Comparison of ENCODE assay signal across 9 cellular contexts in the genomic region with DNA sequence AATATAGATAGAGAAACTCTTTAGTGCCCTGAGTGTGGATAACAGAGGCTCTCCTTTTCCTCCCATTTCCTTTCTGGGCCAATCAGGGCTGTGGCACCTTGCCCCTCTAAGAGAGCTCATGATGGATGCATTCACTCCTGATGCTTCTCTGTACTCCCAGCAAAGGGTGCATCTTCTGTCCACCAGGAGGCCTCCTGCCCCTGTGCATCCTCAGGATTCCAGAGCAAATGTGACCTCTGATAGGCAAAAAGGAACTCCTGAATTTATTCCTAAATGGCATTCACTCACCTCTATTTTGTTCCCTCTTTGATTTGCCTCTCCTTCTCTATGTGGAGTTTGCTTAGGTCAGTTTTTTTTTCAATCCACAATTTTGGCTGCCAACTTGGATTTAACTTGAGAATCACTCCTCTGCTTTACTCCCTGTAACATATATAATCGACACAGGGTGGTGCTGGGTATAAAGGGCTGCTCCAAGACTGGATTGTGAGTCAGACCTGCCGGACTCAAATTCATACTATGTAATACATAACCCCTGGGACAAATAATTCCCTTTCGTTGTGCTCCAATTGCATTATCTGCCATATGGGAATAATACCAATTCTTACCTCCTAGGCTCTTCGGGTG. TPM values are rescaled to one million over a fixed set of nuclear protein-coding genes. Genes with fewer than 3 reads are reported as not detected.
DNase-seq lines count a peak whose midpoint lies in the region; ATAC-seq and TF ChIP-seq lines count a peak whose summit lies in the region.
"Had no signal": no experiment of that assay in that cellular context is flagged by ENCODE, and none has a peak within 500 bp of the region (broad histone marks: within the 10 kb centered on the region; RNA-seq: fewer than 3 reads in every experiment).

No MANE protein-coding gene starts in this region.

- no peak overlapping the region for H3K9ac ChIP-seq in DND-41 (ENCODE audit: low read depth, low read length)

- H3K79me2 ChIP-seq in DND-41 (ENCODE audit: insufficient read depth, low read length) = no peaks in the 10 kb centered on the region

- no peaks in the 10 kb centered on the region for H3K36me3 Mint-ChIP-seq in effector memory CD8-positive, alpha-beta T cell (ENCODE audit: insufficient read depth)

- in situ Hi-C loops in SK-MEL-5 (cut with HindIII; ENCODE audit: low pct_unique_long_range_greater_than_20kb, low sequenced_read_pairs) = no loop called here

- H3K27ac ChIP-seq in DND-41 (ENCODE audit: low read length) = no peak overlapping the region

- no peak overlapping the region for H3K27ac Mint-ChIP-seq in effector memory CD8-positive, alpha-beta T cell

- H3K9me3 Mint-ChIP-seq in effector memory CD8-positive, alpha-beta T cell = no peaks in the 10 kb centered on the region

- no peaks in the 10 kb centered on the region for H3K36me3 ChIP-seq in DND-41 (ENCODE audit: insufficient read depth, low read length)
- no peaks in the 10 kb centered on the region for H3K36me3 ChIP-seq in MG63

- H3K27me3 ChIP-seq in DND-41 (ENCODE audit: insufficient read depth, low read length, poor library complexity) (peaks cover 24% of the 10 kb centered on the region), MG63 (no peaks in the 10 kb centered on the region)

- peaks cover 46% of the 10 kb centered on the region in 2 donors for H3K27me3 Mint-ChIP-seq in effector memory CD8-positive, alpha-beta T cell

- no peaks in the 10 kb centered on the region for H4K20me1 ChIP-seq in DND-41 (ENCODE audit: insufficient read depth, low read length)

- TF ChIP-seq CTCF in DND-41 (IDR thresholded peaks at IDR 0.05; ENCODE audit: borderline replicate concordance, extremely low read depth, low read length, poor library complexity, severe bottlenecking) = peak; percentile 69

- ATAC-seq in DND-41 (ENCODE audit: insufficient read depth, low read depth) (peak; percentile 58), HG02798 (IDR thresholded peaks at IDR 0.05; ENCODE audit: poor library complexity, unreplicated experiment) (peak; percentile 46), HG03571 (IDR thresholded peaks at IDR 0.05; ENCODE audit: unreplicated experiment) (no peak)
- ATAC-seq in effector memory CD8-positive, alpha-beta T cell (replicated peaks) = no peak

- no peak overlapping the region for H3K4me3 Mint-ChIP-seq in effector memory CD8-positive, alpha-beta T cell

- H3K9me3 ChIP-seq in DND-41 (ENCODE audit: insufficient read depth, low read length, severe bottlenecking) = no peaks in the 10 kb centered on the region
- no peaks in the 10 kb centered on the region for H3K9me3 ChIP-seq in MG63

- H3K4me2 ChIP-seq in DND-41 (ENCODE audit: insufficient read depth, low read length) = no peak overlapping the region

- H3K4me1 Mint-ChIP-seq in effector memory CD8-positive, alpha-beta T cell (ENCODE audit: low read depth in 2 of 2) = peaks cover 0 to 4% of the 10 kb centered on the region in 2 donors

- no peaks in the 10 kb centered on the region for H3K4me1 ChIP-seq in DND-41 (ENCODE audit: insufficient read depth, low read length)

- H2AFZ ChIP-seq in DND-41 (ENCODE audit: low read depth, low read length) = no peak overlapping the region

- DNase-seq in DND-41 (peak; percentile 17), SK-MEL-5 (ENCODE audit: low read depth, low spot score) (peak; percentile 83), islet precursor cell (peak; percentile 72), epidermal melanocyte (ENCODE audit: insufficient read length, low spot score) (no peak), MG63 (no peak)
- DNase-seq in effector memory CD8-positive, alpha-beta T cell = no peak

- H3K4me3 ChIP-seq in DND-41 (ENCODE audit: low read depth in 1 of 2, low read length in 2 of 2) = no peak overlapping the region
- no peak overlapping the region for H3K4me3 ChIP-seq in MG63
- H3K4me3 ChIP-seq: lung had no signal

RNA-seq across cellular contexts. Expression of a gene that starts 1.1 kb away (rescaled TPM):
- total RNA-seq in SK-MEL-5 (2014; rRNA removed; shearing (Covaris generic)) = 0.16 and 0.29 TPM in 2 replicates
- 0.16 and 0.20 TPM in 2 replicates for polyA plus RNA-seq in SK-MEL-5 (2015; cell fraction: cytosol; rRNA removed)
- 0.15 TPM in 1 of 2 replicates, not detected in the other for polyA plus RNA-seq in SK-MEL-5 (2015; cell fraction: nucleus; rRNA removed)
- total RNA-seq in MG63 (2014; rRNA removed; shearing (Covaris generic); ENCODE audit: low replicate concordance) = not detected in 2 replicates
- total RNA-seq: lung had no signal
- polyA plus RNA-seq: lung had no signal

RNA-seq across cellular contexts. Expression of a gene that starts 39.1 kb away (rescaled TPM):
- total RNA-seq in SK-MEL-5 (2014; rRNA removed; shearing (Covaris generic)) = 0.11 and 0.21 TPM in 2 replicates
- 0.54 and 0.80 TPM in 2 replicates for polyA plus RNA-seq in SK-MEL-5 (2015; cell fraction: cytosol; rRNA removed)
- 0.34 TPM in 1 of 2 replicates, not detected in the other for polyA plus RNA-seq in SK-MEL-5 (2015; cell fraction: nucleus; rRNA removed)
- total RNA-seq in MG63 (2014; rRNA removed; shearing (Covaris generic); ENCODE audit: low replicate concordance) = not detected in 2 replicates

Comparison
In these comparisons a context has a peak if more than half of its experiments do, and no peak if none do; other contexts are left out.
1. ATAC-seq: peak in DND-41 (single experiment) and HG02798 (single experiment); none in HG03571 (single experiment) and effector memory CD8-positive, alpha-beta T cell (single experiment).
2. DNase-seq: peak in DND-41 (single experiment), SK-MEL-5 (single experiment) and islet precursor cell (single experiment); none in epidermal melanocyte (single experiment), effector memory CD8-positive, alpha-beta T cell (0 of 3) and MG63 (single experiment).